ENCODE assay signal across 9 cellular contexts in genomic region chr11:10476342-10476741, GRCh38.
"Had no signal": no experiment of that assay in that cellular context is flagged by ENCODE, and none has a peak within 500 bp of the region (broad histone marks: within the 10 kb centered on the region; RNA-seq: fewer than 3 reads in every experiment).

No MANE protein-coding gene starts in this region.

- H3K27me3 ChIP-seq: testis, upper lobe of right lung had no signal

- H3K4me3 ChIP-seq: left ventricle myocardium inferior, testis, upper lobe of right lung had no signal

- H3K4me1 ChIP-seq: left ventricle myocardium inferior, testis, upper lobe of right lung had no signal

- H3K36me3 ChIP-seq: left ventricle myocardium inferior, upper lobe of right lung had no signal

- DNase-seq: activated CD4-positive, alpha-beta memory T cell treated with anti-CD3 and anti-CD28 coated beads, Interleukin-2, amount 10 ng/mL, durations not matched to agents 7 days and 5 days; activated CD4-positive, alpha-beta T cell treated with anti-CD3 and anti-CD28 coated beads for 36 hours; left ventricle myocardium inferior; mesendoderm; right cardiac atrium; SIG-M5; stimulated activated CD4-positive, alpha-beta T cell treated with anti-CD3 and anti-CD28 coated beads, Interleukin-2, amount 100 ng/mL, for 24 hours; testis; upper lobe of right lung had no signal

- H3K27ac ChIP-seq: left ventricle myocardium inferior, testis, upper lobe of right lung had no signal

- H3K9me3 ChIP-seq: left ventricle myocardium inferior, testis, upper lobe of right lung had no signal
